In the genomic region with DNA sequence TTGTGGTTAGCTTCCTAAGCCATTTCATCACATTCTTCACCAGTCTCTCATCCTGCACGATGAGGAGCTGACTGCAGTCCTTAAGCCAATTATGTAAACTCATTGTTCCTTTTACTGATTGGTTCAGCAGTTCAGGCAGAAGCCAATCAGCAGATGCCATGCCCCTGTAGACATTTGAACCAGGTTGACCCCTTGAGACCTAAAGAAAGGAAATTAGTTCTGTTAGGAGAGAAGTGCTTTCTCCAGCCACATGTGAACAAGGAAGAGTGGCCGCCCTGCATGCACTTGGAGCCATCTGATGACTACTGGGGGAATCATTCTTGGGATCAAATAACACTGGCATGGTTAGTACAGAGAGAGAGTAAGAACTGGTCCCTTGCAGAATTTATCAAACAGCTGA, we compare ENCODE assay signal across 15 cellular contexts.
DNase-seq lines count a peak whose midpoint lies in the region; ATAC-seq, FAIRE-seq and TF ChIP-seq lines count a peak whose summit lies in the region.
"Had no signal": no experiment of that assay in that cellular context is flagged by ENCODE, and none has a peak within 500 bp of the region (broad histone marks: within the 10 kb centered on the region; RNA-seq: fewer than 3 reads in every experiment).

No MANE protein-coding gene starts in this region.

- no peak overlapping the region for H3K18ac ChIP-seq in H1 (ENCODE audit: extremely low read depth, low read length)

- H3K4ac ChIP-seq in H1 (replicated peaks; ENCODE audit: insufficient read length, low read depth, low read length), result no peak overlapping the region

- H3F3A ChIP-seq in SK-N-SH (replicated peaks; ENCODE audit: insufficient read depth), result no peaks in the 10 kb centered on the region

- CTCF ChIA-PET in SK-N-SH (lab: Yijun Ruan, JAX) (no interaction called here), H1 (lab: Charles Lee; ENCODE audit: partially characterized antibody) (no interaction called here)

- H3K23me2 ChIP-seq in H1 (ENCODE audit: low read depth, low read length), result no peaks in the 10 kb centered on the region

- POLR2A ChIA-PET in SK-N-SH (lab: Yijun Ruan, JAX), result no interaction called here
- POLR2A ChIA-PET in H1 (lab: Charles Lee; ENCODE audit: partially characterized antibody), result no interaction called here

- TF ChIP-seq RAD21 in SK-N-SH (IDR thresholded peaks at IDR 0.05; ENCODE audit: low read length) (no peak), H1 (IDR thresholded peaks at IDR 0.05 in 1 of 2, conservative IDR thresholded peaks at IDR 0.05 in 1 of 2; ENCODE audit: low read depth in 2 of 2, low read length in 2 of 2) (no peak)

- no peak overlapping the region for H3K14ac ChIP-seq in H1 (ENCODE audit: insufficient read length)

- H4K91ac ChIP-seq in H1 (replicated peaks; ENCODE audit: insufficient read length, low read length), result no peak overlapping the region

- no peak overlapping the region for H3K23ac ChIP-seq in H1 (ENCODE audit: insufficient read length)

- H4K20me1 ChIP-seq in SK-N-SH (ENCODE audit: insufficient read depth) (no peaks in the 10 kb centered on the region), H1 (replicated peaks in 1 of 2; ENCODE audit: control insufficient read depth in 1 of 2, insufficient read depth in 2 of 2, low read length in 2 of 2) (no peaks in the 10 kb centered on the region)

- no peak for TF ChIP-seq POLR2A in H1 (IDR thresholded peaks at IDR 0.05; ENCODE audit: control extremely low read depth in 1 of 2, low read depth in 2 of 2, low read length in 2 of 2)

- DNase-seq in SK-N-SH (no peak), NCI-H2196 (lab: John Stamatoyannopoulos, UW; ENCODE audit: unreplicated experiment) (peak; percentile 75), H1 (ENCODE audit: low read depth in 1 of 2, low spot score in 2 of 2) (no peak), stromal cell of bone marrow (ENCODE audit: low read depth) (peak; percentile 85), substantia nigra (lab: John Stamatoyannopoulos, UW) (no peak), GM19239 (ENCODE audit: insufficient read length, low spot score) (no peak), WERI-Rb-1 (no peak)
- DNase-seq: ACHN; activated CD8-positive, alpha-beta T cell treated with anti-CD3 and anti-CD28 coated beads for 36 hours; mucosa of descending colon; NCI-H774; retina; T-cell had no signal

- H3K4me3 ChIP-seq in SK-N-SH (ENCODE audit: low read depth in 2 of 2, low read length in 1 of 2) (no peak overlapping the region), H1 (ENCODE audit: extremely low read depth in 1 of 4, insufficient read depth in 2 of 4, low read depth in 3 of 4, low read length in 4 of 4) (no peak overlapping the region), WERI-Rb-1 (ENCODE audit: low read depth, low read length) (no peak overlapping the region)
- H3K4me3 ChIP-seq: mucosa of descending colon had no signal

- no peak for TF ChIP-seq CTCF in SK-N-SH (IDR thresholded peaks at IDR 0.05)
- TF ChIP-seq CTCF in H1 (IDR thresholded peaks at IDR 0.05; ENCODE audit: control extremely low read depth in 1 of 3, insufficient read depth in 1 of 3, low read depth in 1 of 3, low read length in 3 of 3), result no peak
- no peak for TF ChIP-seq CTCF in WERI-Rb-1 (IDR thresholded peaks at IDR 0.05; ENCODE audit: low read depth, low read length)

- H3K27me3 ChIP-seq in SK-N-SH (ENCODE audit: insufficient read depth), result no peaks in the 10 kb centered on the region
- no peaks in the 10 kb centered on the region for H3K27me3 ChIP-seq in H1 (replicated peaks in 1 of 4; ENCODE audit: control insufficient read depth in 3 of 4, extremely low read depth in 1 of 4, insufficient read depth in 3 of 4, low read length in 3 of 4)
- H3K27me3 ChIP-seq in WERI-Rb-1 (ENCODE audit: insufficient read depth, low read depth, severe bottlenecking), result no peaks in the 10 kb centered on the region

- no peak overlapping the region for H2BK5ac ChIP-seq in H1 (ENCODE audit: low read depth, low read length)

- H2BK15ac ChIP-seq in H1 (ENCODE audit: low read length), result no peak overlapping the region

- no peaks in the 10 kb centered on the region for H3K9me2 ChIP-seq in SK-N-SH

- ATAC-seq in SK-N-SH treated with all-trans-retinoic acid at 6 μM for 48 hours, result peak; percentile 60; the same call in 2 of the 3 replicates
- ATAC-seq: activated CD8-positive, alpha-beta T cell treated with anti-CD3 and anti-CD28 coated beads for 36 hours; mucosa of descending colon; T-cell had no signal

- H3K9me3 ChIP-seq in SK-N-SH (no peaks in the 10 kb centered on the region), H1 (ENCODE audit: insufficient read depth in 2 of 2, low read depth in 1 of 2, low read length in 1 of 2) (no peaks in the 10 kb centered on the region), WERI-Rb-1 (ENCODE audit: severe bottlenecking) (peaks cover 4% of the 10 kb centered on the region)
- H3K9me3 ChIP-seq: mucosa of descending colon had no signal

- H3K27ac ChIP-seq in SK-N-SH (ENCODE audit: low read depth in 2 of 2, low read length in 1 of 2) (no peak overlapping the region), H1 (ENCODE audit: low read depth, low read length) (no peak overlapping the region), substantia nigra (ENCODE audit: low read depth, low read length, poor library complexity, severe bottlenecking) (no peak overlapping the region), WERI-Rb-1 (no peak overlapping the region)

- H3K79me2 ChIP-seq in SK-N-SH (ENCODE audit: insufficient read depth) (no peaks in the 10 kb centered on the region), H1 (ENCODE audit: control insufficient read depth in 1 of 2, insufficient read depth in 2 of 2, low read length in 2 of 2) (no peaks in the 10 kb centered on the region)

- H3K79me1 ChIP-seq in H1 (ENCODE audit: low read depth, low read length), result no peaks in the 10 kb centered on the region

- H2BK20ac ChIP-seq in H1 (ENCODE audit: low read length), result no peak overlapping the region

- H3K9ac ChIP-seq in SK-N-SH, result no peak overlapping the region
- H3K9ac ChIP-seq in H1 (replicated peaks in 1 of 4; ENCODE audit: extremely low read depth in 1 of 4, low read depth in 3 of 4, low read length in 3 of 4), result no peak overlapping the region

- H2AK5ac ChIP-seq in H1 (ENCODE audit: low read depth, low read length), result no peak overlapping the region

- H3K4me2 ChIP-seq in SK-N-SH, result no peak overlapping the region
- H3K4me2 ChIP-seq in H1 (ENCODE audit: insufficient read depth in 1 of 2, low read depth in 2 of 2, low read length in 2 of 2), result no peak overlapping the region

- no peak for TF ChIP-seq EP300 in SK-N-SH (IDR thresholded peaks at IDR 0.05; ENCODE audit: borderline replicate concordance in 1 of 2, low read depth in 1 of 2, low read length in 1 of 2)
- no peak for TF ChIP-seq EP300 in H1 (IDR thresholded peaks at IDR 0.05; ENCODE audit: borderline replicate concordance in 1 of 2, low read depth in 2 of 2, low read length in 2 of 2)

- no peak overlapping the region for H2BK120ac ChIP-seq in H1 (replicated peaks; ENCODE audit: low read depth, low read length)

- no peaks in the 10 kb centered on the region for H3K4me1 ChIP-seq in SK-N-SH (ENCODE audit: control insufficient read depth in 1 of 2, insufficient read depth in 2 of 2, low read depth in 1 of 2, low read length in 1 of 2)
- peaks cover 0 to 7% (median 2%) of the 10 kb centered on the region in 4 experiments; a peak in 3 of 7 replicates for H3K4me1 ChIP-seq in H1 (replicated peaks in 1 of 4; ENCODE audit: control insufficient read depth in 3 of 4, insufficient read depth in 4 of 4, low read length in 3 of 4)

- H3K56ac ChIP-seq in H1 (replicated peaks; ENCODE audit: insufficient read length, low read depth, low read length), result no peak overlapping the region

- H4K5ac ChIP-seq in H1 (ENCODE audit: insufficient read length, low read depth, low read length), result no peak overlapping the region

- H2AFZ ChIP-seq in SK-N-SH (ENCODE audit: low read depth), result no peak overlapping the region
- H2AFZ ChIP-seq in H1 (ENCODE audit: low read length), result no peak overlapping the region

- H3K36me3 ChIP-seq in SK-N-SH (replicated peaks in 1 of 2; ENCODE audit: control insufficient read depth in 1 of 2, insufficient read depth in 2 of 2, low read length in 1 of 2) (no peaks in the 10 kb centered on the region), H1 (ENCODE audit: control insufficient read depth in 2 of 4, insufficient read depth in 4 of 4, low read length in 3 of 4) (no peaks in the 10 kb centered on the region), WERI-Rb-1 (no peaks in the 10 kb centered on the region)

- FAIRE-seq in H1 (lab: Jason Lieb, UNC) (no peak), GM19239 (lab: Jason Lieb, UNC) (no peak)
- FAIRE-seq: G401.6 had no signal

- WGBS in SK-N-SH (ENCODE audit: low lambda C conversion rate), result 0% methylated on average over 2 of the region's 2 CpGs
- 86% methylated on average over 2 of the region's 2 CpGs; no CpG with 5 or more reads in 1 of the 2 experiments for WGBS in H1 (ENCODE audit: extremely low coverage in 1 of 2, insufficient coverage in 1 of 2, insufficient read length in 1 of 2, insufficient replicate concordance in 2 of 2, low coverage in 1 of 2, low lambda C conversion rate in 2 of 2, missing lambda C conversion rate in 1 of 2), 2 experiments

- H4K8ac ChIP-seq in H1 (ENCODE audit: extremely low read depth, insufficient read depth, low read length), result no peak overlapping the region

- peak overlapping the region; percentile 22; the same call in 1 of the 2 replicates for H2BK12ac ChIP-seq in H1 (ENCODE audit: low read depth, low read length)

TF ChIP-seq in SK-N-SH treated with all-trans-retinoic acid at 6 μM for 48 hours, 23 proteins besides CTCF, POLR2A, EP300 and RAD21:
- no peak for TF ChIP-seq RARB (CRISPR knock-in tag; IDR thresholded peaks at IDR 0.05)

TF ChIP-seq in SK-N-SH, 30 proteins besides CTCF, POLR2A, EP300 and RAD21 (continues in another document):
- TF ChIP-seq, protein P1, sequence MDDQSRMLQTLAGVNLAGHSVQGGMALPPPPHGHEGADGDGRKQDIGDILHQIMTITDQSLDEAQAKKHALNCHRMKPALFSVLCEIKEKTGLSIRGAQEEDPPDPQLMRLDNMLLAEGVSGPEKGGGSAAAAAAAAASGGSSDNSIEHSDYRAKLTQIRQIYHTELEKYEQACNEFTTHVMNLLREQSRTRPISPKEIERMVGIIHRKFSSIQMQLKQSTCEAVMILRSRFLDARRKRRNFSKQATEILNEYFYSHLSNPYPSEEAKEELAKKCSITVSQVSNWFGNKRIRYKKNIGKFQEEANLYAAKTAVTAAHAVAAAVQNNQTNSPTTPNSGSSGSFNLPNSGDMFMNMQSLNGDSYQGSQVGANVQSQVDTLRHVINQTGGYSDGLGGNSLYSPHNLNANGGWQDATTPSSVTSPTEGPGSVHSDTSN (IDR thresholded peaks at IDR 0.05), result no peak

TF ChIP-seq in H1, 55 proteins besides CTCF, POLR2A, EP300 and RAD21 (continues in another document):
- TF ChIP-seq CTBP2 (IDR thresholded peaks at IDR 0.05; ENCODE audit: borderline replicate concordance, insufficient read depth, insufficient read length, low read length) (no peak), SIX5 (IDR thresholded peaks at IDR 0.05; ENCODE audit: low read depth, low read length) (no peak), SIN3A (conservative IDR thresholded peaks at IDR 0.05 in 1 of 2, IDR thresholded peaks at IDR 0.05 in 1 of 2; ENCODE audit: low read depth in 1 of 2, low read length in 2 of 2) (no peak), KDM4A (IDR thresholded peaks at IDR 0.05; ENCODE audit: low read depth, low read length, severe bottlenecking) (no peak), KDM5A (IDR thresholded peaks at IDR 0.05; ENCODE audit: low read length) (no peak), TEAD4 (IDR thresholded peaks at IDR 0.05; ENCODE audit: low read depth, low read length) (no peak)

Comparison
In these comparisons a context has a peak if more than half of its experiments do, and no peak if none do; other contexts are left out.
1. DNase-seq: peak in NCI-H2196 (single experiment) and stromal cell of bone marrow (single experiment); none in SK-N-SH (single experiment), H1 (0 of 2), substantia nigra (0 of 49), GM19239 (single experiment) and WERI-Rb-1 (single experiment).